8 cellular contexts compared by ENCODE assay signal in the genomic region with DNA sequence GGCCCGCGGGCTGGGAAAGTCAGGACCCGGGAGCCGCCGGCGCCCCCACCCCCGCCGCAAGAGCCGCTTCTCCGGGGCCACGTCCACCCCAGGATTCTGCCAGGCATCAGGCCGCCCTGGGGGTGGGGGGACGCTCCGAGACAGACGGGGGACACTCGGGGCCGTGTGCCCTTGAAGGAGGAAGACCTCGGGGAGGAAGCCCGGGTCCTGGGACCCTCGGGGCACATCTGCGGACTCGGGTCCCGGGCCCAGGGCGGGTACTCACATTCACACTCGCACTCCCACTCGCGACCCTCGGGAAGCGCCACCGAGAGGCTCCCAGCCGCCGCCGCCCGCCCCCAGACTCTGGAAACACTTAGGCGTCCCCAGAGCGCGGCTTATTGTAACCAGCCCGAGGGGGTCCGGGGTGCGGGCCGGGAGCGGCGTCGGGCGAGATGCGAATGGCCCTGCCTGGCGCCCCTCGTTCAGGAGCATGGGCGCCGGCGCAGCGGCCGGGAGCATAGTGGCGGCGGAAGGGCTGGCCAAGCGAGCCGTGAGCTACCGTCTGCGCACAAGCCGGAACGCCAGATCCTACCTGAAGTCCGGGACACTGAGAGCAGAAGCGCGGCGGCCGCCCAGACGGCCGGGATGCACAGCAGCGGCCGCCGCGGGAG. TPM values are rescaled to one million over a fixed set of nuclear protein-coding genes. Genes with fewer than 3 reads are reported as not detected.
A peak's percentile ranks its signal among the peaks of the same experiment; 100 is the strongest.
DNase-seq lines count a peak whose midpoint lies in the region; ATAC-seq, FAIRE-seq and TF ChIP-seq lines count a peak whose summit lies in the region.

No MANE protein-coding gene starts in this region.

- POLR2A ChIA-PET in BJ (lab: Charles Lee) (no interaction called here), H1 (lab: Charles Lee; ENCODE audit: partially characterized antibody) (interaction anchor here (0.6 to 1.6 kb wide), 6 partner anchors 25 to 191 kb away, joined by 3 to 4 read pairs (median 4); no protein-coding TSS in a partner anchor)

- H3K9me3 ChIP-seq in H1 (ENCODE audit: insufficient read depth in 2 of 2, low read depth in 1 of 2, low read length in 1 of 2): no peaks in the 10 kb centered on the region

- H3K18ac ChIP-seq in H1 (ENCODE audit: extremely low read depth, low read length): no peak overlapping the region; the same call in 1 of the 2 replicates

- H2BK12ac ChIP-seq in H1 (ENCODE audit: low read depth, low read length): no peak overlapping the region

- peaks cover 7% of the 10 kb centered on the region; the same call in 1 of the 2 replicates for H3K79me2 ChIP-seq in KMS-11 (ENCODE audit: insufficient read depth, low read depth)
- no peaks in the 10 kb centered on the region for H3K79me2 ChIP-seq in H1 (ENCODE audit: control insufficient read depth in 1 of 2, insufficient read depth in 2 of 2, low read length in 2 of 2)

- H3K4me2 ChIP-seq in KMS-11 (peak overlapping the region; percentile 63), H1 (ENCODE audit: insufficient read depth in 1 of 2, low read depth in 2 of 2, low read length in 2 of 2) (peak overlapping the region; percentile 86 to 88)

- H3K4me3 Mint-ChIP-seq in natural killer cell: peak overlapping the region; percentile 53

- H3K27me3 ChIP-seq in BJ (ENCODE audit: control insufficient read depth, insufficient read depth, low read length) (peaks cover 17% of the 10 kb centered on the region), KMS-11 (ENCODE audit: insufficient read depth, low read depth) (no peaks in the 10 kb centered on the region), H1 (replicated peaks in 1 of 4; ENCODE audit: control insufficient read depth in 3 of 4, extremely low read depth in 1 of 4, insufficient read depth in 3 of 4, low read length in 3 of 4) (peaks cover 7 to 66% (median 51%) of the 10 kb centered on the region in 4 experiments)

- DNase-seq in BJ (ENCODE audit: low read depth) (no peak), H1 (ENCODE audit: low read depth in 1 of 2, low spot score in 2 of 2) (peak in 1 of 2 experiments; percentile 71), natural killer cell (no peak), KBM-7 (no peak)

- FAIRE-seq in H1 (lab: Jason Lieb, UNC): no peak

- no peak overlapping the region for H2BK20ac ChIP-seq in H1 (ENCODE audit: low read length)

- no peak overlapping the region for H3K4ac ChIP-seq in H1 (replicated peaks; ENCODE audit: insufficient read length, low read depth, low read length)

- H2AFZ ChIP-seq in KMS-11 (ENCODE audit: low read depth): peak overlapping the region; percentile 83
- no peak overlapping the region for H2AFZ ChIP-seq in H1 (ENCODE audit: low read length)

- TF ChIP-seq CTCF in BJ (IDR thresholded peaks at IDR 0.05; ENCODE audit: insufficient read depth, low read depth, low read length) (no peak), KMS-11 (conservative IDR thresholded peaks at IDR 0.05; ENCODE audit: low read depth, low read length) (no peak), H1 (IDR thresholded peaks at IDR 0.05; ENCODE audit: control extremely low read depth in 1 of 3, insufficient read depth in 1 of 3, low read depth in 1 of 3, low read length in 3 of 3) (no peak), natural killer cell (IDR thresholded peaks at IDR 0.05) (no peak)

- H2AK5ac ChIP-seq in H1 (ENCODE audit: low read depth, low read length): no peak overlapping the region

- H3K79me1 ChIP-seq in H1 (ENCODE audit: low read depth, low read length): no peaks in the 10 kb centered on the region

- H3K36me3 ChIP-seq in BJ (ENCODE audit: control insufficient read depth, insufficient read depth, low read length): no peaks in the 10 kb centered on the region
- H3K36me3 ChIP-seq in KMS-11 (ENCODE audit: insufficient read depth): no peaks in the 10 kb centered on the region
- no peaks in the 10 kb centered on the region for H3K36me3 ChIP-seq in H1 (ENCODE audit: control insufficient read depth in 2 of 4, insufficient read depth in 4 of 4, low read length in 3 of 4)

- no peaks in the 10 kb centered on the region for H3K9me3 Mint-ChIP-seq in natural killer cell

- ATAC-seq in natural killer cell: peak in 1 of 3 donors; percentile 22
- ATAC-seq in HG03196 (IDR thresholded peaks at IDR 0.05; ENCODE audit: unreplicated experiment): no peak
- no peak for ATAC-seq in GM21423 (IDR thresholded peaks at IDR 0.05; ENCODE audit: unreplicated experiment)
- no peak for ATAC-seq in HG02588 (IDR thresholded peaks at IDR 0.05; ENCODE audit: unreplicated experiment)

- no peak for TF ChIP-seq EP300 in H1 (IDR thresholded peaks at IDR 0.05; ENCODE audit: borderline replicate concordance in 1 of 2, low read depth in 2 of 2, low read length in 2 of 2)

- H3K56ac ChIP-seq in H1 (replicated peaks; ENCODE audit: insufficient read length, low read depth, low read length): no peak overlapping the region

- H3K14ac ChIP-seq in H1 (ENCODE audit: insufficient read length): no peak overlapping the region

- peaks cover 0 to 6% of the 10 kb centered on the region in 2 donors for H3K4me1 Mint-ChIP-seq in natural killer cell

- no peak for TF ChIP-seq RAD21 in H1 (IDR thresholded peaks at IDR 0.05 in 1 of 2, conservative IDR thresholded peaks at IDR 0.05 in 1 of 2; ENCODE audit: low read depth in 2 of 2, low read length in 2 of 2)

- H2BK5ac ChIP-seq in H1 (ENCODE audit: low read depth, low read length): no peak overlapping the region

- intact Hi-C loops in natural killer cell (cut with micrococcal nuclease): loop anchor here (5.0 kb wide), 1 partner anchor 1032 kb away; no protein-coding TSS in a partner anchor

- H3K27ac Mint-ChIP-seq in natural killer cell: no peak overlapping the region

- TF ChIP-seq POLR2A in H1 (IDR thresholded peaks at IDR 0.05; ENCODE audit: control extremely low read depth in 1 of 2, low read depth in 2 of 2, low read length in 2 of 2): no peak

- H3K23ac ChIP-seq in H1 (ENCODE audit: insufficient read length): no peak overlapping the region

- in situ Hi-C loops in KBM-7 (cut with MboI; ENCODE audit: low pct_unique_long_range_greater_than_20kb, low sequenced_read_pairs): no loop called here

- no peaks in the 10 kb centered on the region for H3K36me3 Mint-ChIP-seq in natural killer cell

- peak overlapping the region; percentile 25; the same call in 1 of the 2 replicates for H3K9ac ChIP-seq in KMS-11
- peak overlapping the region in 2 of 4 experiments; percentile 22 to 57; a peak in 4 of 7 replicates for H3K9ac ChIP-seq in H1 (replicated peaks in 1 of 4; ENCODE audit: extremely low read depth in 1 of 4, low read depth in 3 of 4, low read length in 3 of 4)

- H4K5ac ChIP-seq in H1 (ENCODE audit: insufficient read length, low read depth, low read length): no peak overlapping the region

- H3K27ac ChIP-seq in KMS-11: no peak overlapping the region
- H3K27ac ChIP-seq in H1 (ENCODE audit: low read depth, low read length): no peak overlapping the region

- H4K20me1 ChIP-seq in KMS-11 (ENCODE audit: insufficient read depth) (no peaks in the 10 kb centered on the region), H1 (replicated peaks in 1 of 2; ENCODE audit: control insufficient read depth in 1 of 2, insufficient read depth in 2 of 2, low read length in 2 of 2) (no peaks in the 10 kb centered on the region)

- CTCF ChIA-PET in BJ (lab: Yijun Ruan, JAX) (interaction anchor here (0.8 to 7.5 kb wide), 15 partner anchors 12 to 449 kb away, joined by 3 to 51 read pairs (median 4); no protein-coding TSS in a partner anchor), H1 (lab: Charles Lee; ENCODE audit: partially characterized antibody) (interaction anchor here (0.7 to 11.7 kb wide), 21 partner anchors 10 to 290 kb away, joined by 3 to 180 read pairs (median 4); no protein-coding TSS in a partner anchor)

- peaks cover 52 to 64% of the 10 kb centered on the region in 2 donors for H3K27me3 Mint-ChIP-seq in natural killer cell (ENCODE audit: low read depth in 2 of 2)

- no peak overlapping the region for H2BK120ac ChIP-seq in H1 (replicated peaks; ENCODE audit: low read depth, low read length)

- H3K4me3 ChIP-seq in BJ (ENCODE audit: low read depth, low read length): peak overlapping the region; percentile 49
- no peak overlapping the region for H3K4me3 ChIP-seq in KMS-11 (IDR thresholded peaks at IDR 0.05; ENCODE audit: insufficient read depth, low read depth, low read length)
- peak overlapping the region; percentile 48 to 77 (median 69) for H3K4me3 ChIP-seq in H1 (ENCODE audit: extremely low read depth in 1 of 4, insufficient read depth in 2 of 4, low read depth in 3 of 4, low read length in 4 of 4)

- no peak overlapping the region for H4K91ac ChIP-seq in H1 (replicated peaks; ENCODE audit: insufficient read length, low read length)

- H3K23me2 ChIP-seq in H1 (ENCODE audit: low read depth, low read length): peaks cover 21% of the 10 kb centered on the region; the same call in 1 of the 2 replicates

- H3K4me1 ChIP-seq in KMS-11 (ENCODE audit: low read depth, poor library complexity, severe bottlenecking) (peaks cover 15% of the 10 kb centered on the region), H1 (replicated peaks in 1 of 4; ENCODE audit: control insufficient read depth in 3 of 4, insufficient read depth in 4 of 4, low read length in 3 of 4) (peaks cover 0 to 12% (median under 1%) of the 10 kb centered on the region in 4 experiments)

- H2BK15ac ChIP-seq in H1 (ENCODE audit: low read length): no peak overlapping the region

- 4% methylated on average over 49 of the region's 72 CpGs; no CpG with 5 or more reads in 1 of the 2 experiments for WGBS in H1 (ENCODE audit: extremely low coverage in 1 of 2, insufficient coverage in 1 of 2, insufficient read length in 1 of 2, insufficient replicate concordance in 2 of 2, low coverage in 1 of 2, low lambda C conversion rate in 2 of 2, missing lambda C conversion rate in 1 of 2), 2 experiments

- H4K8ac ChIP-seq in H1 (ENCODE audit: extremely low read depth, insufficient read depth, low read length): peak overlapping the region; percentile 74; the same call in 1 of the 2 replicates

RNA-seq across cellular contexts. Expression of a gene that starts 0.6 kb away (rescaled TPM):
- polyA plus RNA-seq in BJ (2011; rRNA removed): 0.59 and 1.1 TPM in 2 replicates
- 0.90 and 1.4 TPM in 2 replicates for polyA minus RNA-seq in BJ (2011; rRNA and poly(A)+ RNA removed)
- total RNA-seq in H1 (2021; fragmentation: NEBNext Ultra II Directional; extraction: Animal tissue kit (Norgen Biotek cat#: 25700)): 4.0 and 4.3 TPM in 2 replicates
- polyA plus RNA-seq in H1 (2011; rRNA removed): 2.7 and 5.4 TPM in 2 replicates
- polyA plus RNA-seq in H1 (2011; cell fraction: cytosol; rRNA removed): 3.3 TPM
- 4.9 TPM for polyA plus RNA-seq in H1 (2011; cell fraction: nucleus; rRNA removed)
- polyA plus RNA-seq in H1 (2012, experiment 1 of 2): 2.2 to 3.4 TPM (median 2.9 TPM) in 4 replicates
- 2.7 TPM for polyA plus RNA-seq in H1 (2012, experiment 2 of 2)
- 5.8 TPM for polyA plus RNA-seq in H1 (2013, experiment 1 of 2)
- 6.1 TPM for polyA plus RNA-seq in H1 (2013, experiment 2 of 2)
- 3.7 and 4.4 TPM in 2 replicates for polyA minus RNA-seq in H1 (2011; rRNA and poly(A)+ RNA removed)
- 3.7 TPM for polyA minus RNA-seq in H1 (2011; cell fraction: cytosol; rRNA and poly(A)+ RNA removed)
- polyA minus RNA-seq in H1 (2011; cell fraction: nucleus; rRNA and poly(A)+ RNA removed): 3.0 TPM
- total RNA-seq in natural killer cell: 1 to 10 TPM in 1 of 3 donors, not detected in 2; 1.7 TPM
